ENCODE assay signal across 1 cellular context in genomic region chr5:95973793-95974325, GRCh38.
TF ChIP-seq lines count a peak whose summit lies in the region.

No MANE protein-coding gene starts in this region.

TF ChIP-seq in GM23338, 12 proteins besides CTCF, POLR2A, EP300 and RAD21 (continued from another document):
- TF ChIP-seq REST (IDR thresholded peaks at IDR 0.05; ENCODE audit: unreplicated experiment): no peak
